10 cellular contexts compared by ENCODE assay signal in the genomic region with DNA sequence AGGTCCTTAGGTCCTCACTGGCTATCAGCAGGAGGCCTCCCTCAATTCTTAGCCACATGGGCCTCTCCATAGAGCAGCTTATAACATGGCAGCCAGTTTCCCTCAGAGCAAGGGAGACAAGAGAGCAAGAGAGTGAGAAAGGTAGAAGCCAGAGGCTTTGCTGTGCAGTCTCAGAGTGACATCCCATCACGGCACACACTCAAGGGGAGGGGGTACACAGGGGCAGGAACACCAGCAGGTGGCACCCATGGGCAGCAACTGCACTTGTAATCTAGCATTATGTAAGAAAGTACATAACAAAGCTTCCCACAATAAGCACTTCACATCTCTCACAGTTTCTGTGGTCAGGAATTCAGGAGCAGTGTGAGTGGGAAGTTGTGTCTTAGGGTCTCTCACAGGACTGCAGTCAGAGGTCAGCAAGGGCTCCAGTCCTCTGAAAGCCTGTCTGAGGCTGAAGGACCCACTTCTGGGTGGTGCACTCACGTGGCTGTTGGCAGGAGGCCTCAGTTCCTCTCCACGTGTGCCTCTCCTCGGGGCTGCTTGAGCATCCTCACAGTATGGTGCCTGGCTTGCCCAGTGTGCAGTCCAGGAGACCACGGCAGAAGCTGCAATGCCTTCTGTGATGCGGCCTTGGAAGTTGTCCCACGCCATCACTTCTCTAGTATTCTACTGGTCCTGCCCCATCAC.
A peak's percentile ranks its signal among the peaks of the same experiment; 100 is the strongest.
DNase-seq lines count a peak whose midpoint lies in the region; ATAC-seq and TF ChIP-seq lines count a peak whose summit lies in the region.
"Had no signal": no experiment of that assay in that cellular context is flagged by ENCODE, and none has a peak within 500 bp of the region (broad histone marks: within the 10 kb centered on the region; RNA-seq: fewer than 3 reads in every experiment).

No MANE protein-coding gene starts in this region.

- H3K36me3 ChIP-seq in mesenchymal stem cell (ENCODE audit: control insufficient read depth in 1 of 2, insufficient read depth in 2 of 2, low read depth in 1 of 2, low read length in 2 of 2) = no peaks in the 10 kb centered on the region

- no peak for ATAC-seq in HG03520 (IDR thresholded peaks at IDR 0.05; ENCODE audit: unreplicated experiment)
- ATAC-seq: stimulated activated effector memory CD8-positive, alpha-beta T cell treated with anti-CD3 and anti-CD28 coated beads, Interleukin-12 subunit alpha, Interleukin-12 subunit beta, amount 100 ng/mL, for 72 hours had no signal

- H3K9me3 Mint-ChIP-seq in activated T-helper 2 cell treated with anti-CD3 and anti-CD28 coated beads, Interferon-gamma antibody, Interleukin-2, Interleukin-4, amounts not matched to agents 10 μg/mL and 5 μg/mL and 100 μg/mL, durations not matched to agents 14 hours and 24 hours and 36 hours = no peaks in the 10 kb centered on the region
- H3K9me3 Mint-ChIP-seq: stimulated activated effector memory CD8-positive, alpha-beta T cell treated with anti-CD3 and anti-CD28 coated beads, Interleukin-12 subunit alpha, Interleukin-12 subunit beta, amount 100 ng/mL, for 72 hours had no signal

- H3K9me3 ChIP-seq in mesenchymal stem cell (ENCODE audit: control insufficient read depth, low read length) = peaks cover 9% of the 10 kb centered on the region

- H2BK12ac ChIP-seq in mesenchymal stem cell (ENCODE audit: low read length in 2 of 2) = no peak overlapping the region

- no peaks in the 10 kb centered on the region for H3K4me1 Mint-ChIP-seq in activated T-helper 2 cell treated with anti-CD3 and anti-CD28 coated beads, Interferon-gamma antibody, Interleukin-2, Interleukin-4, amounts not matched to agents 10 μg/mL and 5 μg/mL and 100 μg/mL, durations not matched to agents 14 hours and 24 hours and 36 hours (ENCODE audit: low read depth)
- H3K4me1 Mint-ChIP-seq: stimulated activated effector memory CD8-positive, alpha-beta T cell treated with anti-CD3 and anti-CD28 coated beads, Interleukin-12 subunit alpha, Interleukin-12 subunit beta, amount 100 ng/mL, for 72 hours had no signal

- peak overlapping the region; percentile 25 for H4K91ac ChIP-seq in mesenchymal stem cell (ENCODE audit: low read length)

- H3K23ac ChIP-seq in mesenchymal stem cell (ENCODE audit: low read length in 2 of 2) = no peak overlapping the region

- H3K4me2 ChIP-seq in mesenchymal stem cell (ENCODE audit: low read length, poor library complexity, severe bottlenecking) = no peak overlapping the region

- H2AK5ac ChIP-seq in mesenchymal stem cell (ENCODE audit: low read length, severe bottlenecking) = no peak overlapping the region

- intact Hi-C loops in activated T-helper 2 cell treated with anti-CD3 and anti-CD28 coated beads, Interferon-gamma antibody, Interleukin-2, Interleukin-4, amounts not matched to agents 10 μg/mL and 5 μg/mL and 100 μg/mL, durations not matched to agents 14 hours and 24 hours and 36 hours (cut with micrococcal nuclease) = no loop called here

- H3K14ac ChIP-seq in mesenchymal stem cell (ENCODE audit: low read length in 2 of 2) = no peak overlapping the region

- H2BK5ac ChIP-seq in mesenchymal stem cell (ENCODE audit: low read depth, low read length, poor library complexity, severe bottlenecking) = no peak overlapping the region

- peak; percentile 27 for DNase-seq in DMS 273 (lab: John Stamatoyannopoulos, UW; ENCODE audit: unreplicated experiment)
- no peak for DNase-seq in DMS 273 treated with DMSO at 0.1 percent for 48 hours (lab: John Stamatoyannopoulos, UW)
- no peak for DNase-seq in HFF-Myc (ENCODE audit: extremely low read depth, low read depth)
- DNase-seq in mesenchymal stem cell = peak; percentile 10
- no peak for DNase-seq in activated T-helper 2 cell treated with anti-CD3 and anti-CD28 coated beads, Interferon-gamma antibody, Interleukin-2, Interleukin-4, amounts not matched to agents 10 μg/mL and 5 μg/mL and 100 μg/mL, durations not matched to agents 14 hours and 24 hours and 36 hours (ENCODE audit: low spot score)
- no peak for DNase-seq in NCI-H526 treated with DMSO at 0.1 percent for 48 hours (lab: John Stamatoyannopoulos, UW)
- DNase-seq: NCI-H1417 treated with DMSO at 0.1 percent for 48 hours had no signal

- peaks cover 0 to 63% of the 10 kb centered on the region in 2 experiments for H3K27me3 ChIP-seq in mesenchymal stem cell (ENCODE audit: control insufficient read depth in 1 of 2, insufficient read depth in 1 of 2, low read length in 2 of 2)

- H3K27ac Mint-ChIP-seq in activated T-helper 2 cell treated with anti-CD3 and anti-CD28 coated beads, Interferon-gamma antibody, Interleukin-2, Interleukin-4, amounts not matched to agents 10 μg/mL and 5 μg/mL and 100 μg/mL, durations not matched to agents 14 hours and 24 hours and 36 hours = no peak overlapping the region
- H3K27ac Mint-ChIP-seq: stimulated activated effector memory CD8-positive, alpha-beta T cell treated with anti-CD3 and anti-CD28 coated beads, Interleukin-12 subunit alpha, Interleukin-12 subunit beta, amount 100 ng/mL, for 72 hours had no signal

- no peaks in the 10 kb centered on the region for H3K79me1 ChIP-seq in mesenchymal stem cell (replicated peaks; ENCODE audit: low read length, poor library complexity, severe bottlenecking)

- H2AFZ ChIP-seq in mesenchymal stem cell (ENCODE audit: low read depth, low read length) = no peak overlapping the region

- no peaks in the 10 kb centered on the region for H3K27me3 Mint-ChIP-seq in activated T-helper 2 cell treated with anti-CD3 and anti-CD28 coated beads, Interferon-gamma antibody, Interleukin-2, Interleukin-4, amounts not matched to agents 10 μg/mL and 5 μg/mL and 100 μg/mL, durations not matched to agents 14 hours and 24 hours and 36 hours (ENCODE audit: low read depth)

- H3K4me1 ChIP-seq in mesenchymal stem cell (ENCODE audit: control insufficient read depth, insufficient read depth, low read depth, low read length) = no peaks in the 10 kb centered on the region

- H3K36me3 Mint-ChIP-seq in activated T-helper 2 cell treated with anti-CD3 and anti-CD28 coated beads, Interferon-gamma antibody, Interleukin-2, Interleukin-4, amounts not matched to agents 10 μg/mL and 5 μg/mL and 100 μg/mL, durations not matched to agents 14 hours and 24 hours and 36 hours (ENCODE audit: low read depth) = no peaks in the 10 kb centered on the region
- H3K36me3 Mint-ChIP-seq: stimulated activated effector memory CD8-positive, alpha-beta T cell treated with anti-CD3 and anti-CD28 coated beads, Interleukin-12 subunit alpha, Interleukin-12 subunit beta, amount 100 ng/mL, for 72 hours had no signal

- H2BK120ac ChIP-seq in mesenchymal stem cell (ENCODE audit: low read depth, low read length) = no peak overlapping the region

- peak; percentile 46 for TF ChIP-seq CTCF in HFF-Myc (IDR thresholded peaks at IDR 0.05; ENCODE audit: low read depth, low read length, missing control alignments)
- TF ChIP-seq CTCF in VCaP (conservative IDR thresholded peaks at IDR 0.05) = peak; percentile 49

- H2BK15ac ChIP-seq in mesenchymal stem cell (ENCODE audit: low read depth, poor library complexity, severe bottlenecking) = no peak overlapping the region

- H3K27ac ChIP-seq in VCaP (no peak overlapping the region), mesenchymal stem cell (ENCODE audit: low read length, poor library complexity, severe bottlenecking) (no peak overlapping the region)

- no peak overlapping the region for H4K8ac ChIP-seq in mesenchymal stem cell (ENCODE audit: low read length)

- no peak overlapping the region for H3K4me3 Mint-ChIP-seq in activated T-helper 2 cell treated with anti-CD3 and anti-CD28 coated beads, Interferon-gamma antibody, Interleukin-2, Interleukin-4, amounts not matched to agents 10 μg/mL and 5 μg/mL and 100 μg/mL, durations not matched to agents 14 hours and 24 hours and 36 hours (ENCODE audit: low read depth)
- H3K4me3 Mint-ChIP-seq: stimulated activated effector memory CD8-positive, alpha-beta T cell treated with anti-CD3 and anti-CD28 coated beads, Interleukin-12 subunit alpha, Interleukin-12 subunit beta, amount 100 ng/mL, for 72 hours had no signal

- H3K4ac ChIP-seq in mesenchymal stem cell (ENCODE audit: low read depth in 1 of 2, low read length in 2 of 2) = no peak overlapping the region

- H3K9ac ChIP-seq in mesenchymal stem cell (ENCODE audit: low read length) = no peak overlapping the region

- H3K4me3 ChIP-seq in HFF-Myc (replicated peaks; ENCODE audit: low read depth, low read length) = no peak overlapping the region
- no peak overlapping the region for H3K4me3 ChIP-seq in mesenchymal stem cell (ENCODE audit: insufficient read depth in 1 of 2, low read depth in 1 of 2, low read length in 2 of 2)

- H3K18ac ChIP-seq in mesenchymal stem cell (ENCODE audit: low read depth in 1 of 2, low read length in 2 of 2) = no peak overlapping the region

- 71% methylated on average over 7 of the region's 7 CpGs for WGBS in mesenchymal stem cell

Comparison
In these comparisons a context has a peak if more than half of its experiments do, and no peak if none do; other contexts are left out.
1. DNase-seq: peak in DMS 273 (single experiment) and mesenchymal stem cell (single experiment); none in DMS 273 treated with DMSO at 0.1 percent for 48 hours (single experiment), HFF-Myc (single experiment), activated T-helper 2 cell treated with anti-CD3 and anti-CD28 coated beads, Interferon-gamma antibody, Interleukin-2, Interleukin-4, amounts not matched to agents 10 μg/mL and 5 μg/mL and 100 μg/mL, durations not matched to agents 14 hours and 24 hours and 36 hours (single experiment) and NCI-H526 treated with DMSO at 0.1 percent for 48 hours (single experiment).